11 cellular contexts compared by ENCODE assay signal in genomic region chr19:12794936-12795335, GRCh38. TPM values are rescaled to one million over a fixed set of nuclear protein-coding genes. Genes with fewer than 3 reads are reported as not detected.
DNase-seq lines count a peak whose midpoint lies in the region; ATAC-seq and TF ChIP-seq lines count a peak whose summit lies in the region.
"Had no signal": no experiment of that assay in that cellular context is flagged by ENCODE, and none has a peak within 500 bp of the region (broad histone marks: within the 10 kb centered on the region; RNA-seq: fewer than 3 reads in every experiment).

No MANE protein-coding gene starts in this region.

- no peaks in the 10 kb centered on the region for H3K27me3 Mint-ChIP-seq in activated CD8-positive, alpha-beta memory T cell treated with anti-CD3 and anti-CD28 coated beads, Interleukin-2, amount 10 ng/mL, durations not matched to agents 7 days and 5 days
- H3K27me3 Mint-ChIP-seq in activated T-cell treated with anti-CD3 and anti-CD28 coated beads, Interleukin-2, amount 50 U/mL, for 4 hours (ENCODE audit: low read depth): no peaks in the 10 kb centered on the region
- peaks cover 9% of the 10 kb centered on the region for H3K27me3 Mint-ChIP-seq in glutamatergic neuron (ENCODE audit: unreplicated experiment)

- no peaks in the 10 kb centered on the region for H3K9me3 Mint-ChIP-seq in activated CD8-positive, alpha-beta memory T cell treated with anti-CD3 and anti-CD28 coated beads, Interleukin-2, amount 10 ng/mL, durations not matched to agents 7 days and 5 days (ENCODE audit: low read depth)
- no peaks in the 10 kb centered on the region for H3K9me3 Mint-ChIP-seq in activated T-cell treated with anti-CD3 and anti-CD28 coated beads, Interleukin-2, amount 50 U/mL, for 4 hours
- H3K9me3 Mint-ChIP-seq in glutamatergic neuron (ENCODE audit: unreplicated experiment): peaks cover 20% of the 10 kb centered on the region

- intact Hi-C loops in stomach (cut with DNase I; ENCODE audit: low total_unique reads) (no loop called here), left colon (cut with DNase I, micrococcal nuclease) (loop anchor here in 1 of 2 donors (5.0 kb wide), 1 partner anchor 33 kb away; no protein-coding TSS in a partner anchor)

- DNase-seq in activated CD8-positive, alpha-beta memory T cell treated with anti-CD3 and anti-CD28 coated beads, Interleukin-2, amount 10 ng/mL, durations not matched to agents 7 days and 5 days: no peak
- no peak for DNase-seq in activated CD8-positive, alpha-beta memory T cell treated with anti-CD3 and anti-CD28 coated beads for 24 hours
- DNase-seq in activated T-cell treated with anti-CD3 and anti-CD28 coated beads, Interleukin-2, amount 50 U/mL, for 4 hours: no peak
- DNase-seq in glutamatergic neuron (no peak), stomach (no peak), left colon (no peak)
- DNase-seq: activated CD8-positive, alpha-beta memory T cell treated with anti-CD3 and anti-CD28 coated beads, Interleukin-2, amount 50 U/mL, for 48 hours; NCI-H2081 had no signal

- TF ChIP-seq CTCF in glutamatergic neuron (IDR thresholded peaks at IDR 0.05; ENCODE audit: partially characterized antibody, unreplicated experiment): no peak
- no peak for TF ChIP-seq CTCF in stomach (IDR thresholded peaks at IDR 0.05)

- H3K9me3 ChIP-seq in stomach: no peaks in the 10 kb centered on the region

- TF ChIP-seq POLR2A in stomach (IDR thresholded peaks at IDR 0.05): no peak

- peaks cover 26 to 47% (median 38%) of the 10 kb centered on the region in 4 donors for H3K4me1 ChIP-seq in stomach

- H3K36me3 ChIP-seq in stomach: peaks cover 11 to 31% (median 29%) of the 10 kb centered on the region in 4 donors

- 81 to 86% (median 83%) methylated on average over 9 of the region's 9 CpGs for WGBS in stomach, 5 donors

- H3K4me3 ChIP-seq in stomach: peak overlapping the region in 2 of 4 donors; percentile 89 to 93

- peak overlapping the region; percentile 82 for H3K27ac Mint-ChIP-seq in activated CD8-positive, alpha-beta memory T cell treated with anti-CD3 and anti-CD28 coated beads, Interleukin-2, amount 10 ng/mL, durations not matched to agents 7 days and 5 days
- H3K27ac Mint-ChIP-seq in glutamatergic neuron (ENCODE audit: unreplicated experiment): no peak overlapping the region

- CTCF ChIA-PET in activated CD8-positive, alpha-beta memory T cell treated with anti-CD3 and anti-CD28 coated beads, Interleukin-2, amount 10 ng/mL, durations not matched to agents 7 days and 5 days (lab: Charles Lee): interaction anchor here (0.7 to 18.0 kb wide), 6 partner anchors 9 to 358 kb away, joined by 3 to 1017 read pairs (median 3); partner anchors contain the start of genes GET3 and HOOK2

- H3K4me1 Mint-ChIP-seq in activated CD8-positive, alpha-beta memory T cell treated with anti-CD3 and anti-CD28 coated beads, Interleukin-2, amount 10 ng/mL, durations not matched to agents 7 days and 5 days: peaks cover 35% of the 10 kb centered on the region
- H3K4me1 Mint-ChIP-seq in activated T-cell treated with anti-CD3 and anti-CD28 coated beads, Interleukin-2, amount 50 U/mL, for 4 hours (ENCODE audit: low read depth): peaks cover 32% of the 10 kb centered on the region
- peaks cover 20% of the 10 kb centered on the region for H3K4me1 Mint-ChIP-seq in glutamatergic neuron (ENCODE audit: low read depth, unreplicated experiment)

- peaks cover 11% of the 10 kb centered on the region for H3K36me3 Mint-ChIP-seq in activated CD8-positive, alpha-beta memory T cell treated with anti-CD3 and anti-CD28 coated beads, Interleukin-2, amount 10 ng/mL, durations not matched to agents 7 days and 5 days
- H3K36me3 Mint-ChIP-seq in activated T-cell treated with anti-CD3 and anti-CD28 coated beads, Interleukin-2, amount 50 U/mL, for 4 hours (ENCODE audit: insufficient read depth): peaks cover 5% of the 10 kb centered on the region
- no peaks in the 10 kb centered on the region for H3K36me3 Mint-ChIP-seq in glutamatergic neuron (ENCODE audit: unreplicated experiment)

- no peak for TF ChIP-seq EP300 in stomach (IDR thresholded peaks at IDR 0.05)

- no peak for ATAC-seq in activated CD8-positive, alpha-beta memory T cell treated with anti-CD3 and anti-CD28 coated beads, Interleukin-2, amount 10 ng/mL, durations not matched to agents 7 days and 5 days
- no peak for ATAC-seq in activated T-cell treated with anti-CD3 and anti-CD28 coated beads, Interleukin-2, amount 50 U/mL, for 4 hours
- no peak for ATAC-seq in HG02759 (IDR thresholded peaks at IDR 0.05; ENCODE audit: unreplicated experiment)
- ATAC-seq in left colon: no peak
- ATAC-seq in GM18511 (IDR thresholded peaks at IDR 0.05; ENCODE audit: unreplicated experiment): no peak
- ATAC-seq: SK-N-SH treated with all-trans-retinoic acid at 6 μM for 48 hours had no signal

- H3K4me3 Mint-ChIP-seq in activated CD8-positive, alpha-beta memory T cell treated with anti-CD3 and anti-CD28 coated beads, Interleukin-2, amount 10 ng/mL, durations not matched to agents 7 days and 5 days: peak overlapping the region; percentile 64
- H3K4me3 Mint-ChIP-seq in activated T-cell treated with anti-CD3 and anti-CD28 coated beads, Interleukin-2, amount 50 U/mL, for 4 hours: peak overlapping the region; percentile 78
- H3K4me3 Mint-ChIP-seq in glutamatergic neuron (ENCODE audit: unreplicated experiment): peak overlapping the region; percentile 76

- no peaks in the 10 kb centered on the region for H3K27me3 ChIP-seq in stomach

- peak overlapping the region; percentile 59 to 100 (median 94) for H3K27ac ChIP-seq in stomach

RNA-seq across cellular contexts. Expression of gene JUNB, which starts 3.6 kb away (rescaled TPM):
- total RNA-seq in activated CD8-positive, alpha-beta memory T cell treated with anti-CD3 and anti-CD28 coated beads, Interleukin-2, amount 10 ng/mL, durations not matched to agents 7 days and 5 days: 100 to 1,000 TPM; 142 to 191 TPM
- 100 to 1,000 TPM; 261 to 295 (median 287) TPM for total RNA-seq in activated T-cell treated with anti-CD3 and anti-CD28 coated beads, Interleukin-2, amount 50 U/mL, for 4 hours
- total RNA-seq in glutamatergic neuron (ENCODE audit: unreplicated experiment) (24.9 TPM), stomach (100 to 1,000 TPM; 178 to 625 (median 336) TPM), left colon (100 to 1,000 TPM; 169 to 314 TPM)
- polyA plus RNA-seq in stomach: 100 to 1,000 TPM; 128 to 152 (median 136) TPM

RNA-seq across cellular contexts. Expression of gene PRDX2, which starts 6.7 kb away (rescaled TPM):
- 100 to 1,000 TPM; 168 to 218 TPM for total RNA-seq in activated CD8-positive, alpha-beta memory T cell treated with anti-CD3 and anti-CD28 coated beads, Interleukin-2, amount 10 ng/mL, durations not matched to agents 7 days and 5 days
- total RNA-seq in activated T-cell treated with anti-CD3 and anti-CD28 coated beads, Interleukin-2, amount 50 U/mL, for 4 hours: 100 to 1,000 TPM; 185 to 224 (median 211) TPM
- total RNA-seq in glutamatergic neuron (ENCODE audit: unreplicated experiment): 671 TPM
- total RNA-seq in stomach: 100 to 1,000 TPM; 118 to 284 (median 129) TPM
- 100 to 1,000 TPM; 213 to 257 (median 240) TPM for polyA plus RNA-seq in stomach
- total RNA-seq in left colon: 100 to 1,000 TPM; 249 to 298 TPM

RNA-seq across cellular contexts. Expression of gene THSD8, which starts 6.9 kb away (rescaled TPM):
- 10 to 100 TPM; 27.9 to 29.8 TPM for total RNA-seq in activated CD8-positive, alpha-beta memory T cell treated with anti-CD3 and anti-CD28 coated beads, Interleukin-2, amount 10 ng/mL, durations not matched to agents 7 days and 5 days
- total RNA-seq in activated T-cell treated with anti-CD3 and anti-CD28 coated beads, Interleukin-2, amount 50 U/mL, for 4 hours: 10 to 100 TPM; 10.3 to 18.8 (median 12.6) TPM
- total RNA-seq in glutamatergic neuron (ENCODE audit: unreplicated experiment) (14.4 TPM), stomach (not detected), left colon (1 to 10 TPM; 3.2 to 4.4 TPM)
- 1 to 10 TPM; 2.9 to 8.3 (median 5.1) TPM for polyA plus RNA-seq in stomach

RNA-seq across cellular contexts. Expression of gene RNASEH2A, which starts 11.4 kb away (rescaled TPM):
- 10 to 100 TPM; 53.4 to 58.8 TPM for total RNA-seq in activated CD8-positive, alpha-beta memory T cell treated with anti-CD3 and anti-CD28 coated beads, Interleukin-2, amount 10 ng/mL, durations not matched to agents 7 days and 5 days
- total RNA-seq in activated T-cell treated with anti-CD3 and anti-CD28 coated beads, Interleukin-2, amount 50 U/mL, for 4 hours: 10 to 100 TPM; 32.3 to 42.7 (median 39.1) TPM
- total RNA-seq in glutamatergic neuron (ENCODE audit: unreplicated experiment): 16.7 TPM
- total RNA-seq in stomach: 10 to 100 TPM in 2 of 5 donors, 1 to 10 TPM in 2, under 1 TPM in 1; 0.45 to 36.2 (median 6.2) TPM
- polyA plus RNA-seq in stomach: 10 to 100 TPM in 1 of 3 donors, 1 to 10 TPM in 2; 5.4 to 10.6 (median 6.4) TPM
- 10 to 100 TPM in 1 of 2 donors, 1 to 10 TPM in 1; 5.7 to 10.9 TPM for total RNA-seq in left colon

RNA-seq across cellular contexts. Expression of gene HOOK2, which starts 19.6 kb away (rescaled TPM):
- total RNA-seq in activated CD8-positive, alpha-beta memory T cell treated with anti-CD3 and anti-CD28 coated beads, Interleukin-2, amount 10 ng/mL, durations not matched to agents 7 days and 5 days: 10 to 100 TPM; 16.6 to 18.2 TPM
- total RNA-seq in activated T-cell treated with anti-CD3 and anti-CD28 coated beads, Interleukin-2, amount 50 U/mL, for 4 hours: 1 to 10 TPM; 5.9 to 8.4 (median 6.0) TPM
- total RNA-seq in glutamatergic neuron (ENCODE audit: unreplicated experiment) (40.1 TPM), stomach (100 to 1,000 TPM in 3 of 5 donors, 10 to 100 TPM in 2; 33.0 to 797 (median 303) TPM), left colon (10 to 100 TPM; 58.3 to 83.1 TPM)
- polyA plus RNA-seq in stomach: 10 to 100 TPM; 30.1 to 74.1 (median 66.7) TPM

Comparison
In these comparisons a context has a peak if more than half of its experiments do, and no peak if none do; other contexts are left out.
1. RNA of gene THSD8, which starts 6.9 kb away (total RNA-seq): 27.9 to 29.8 TPM in activated CD8-positive, alpha-beta memory T cell treated with anti-CD3 and anti-CD28 coated beads, Interleukin-2, amount 10 ng/mL, durations not matched to agents 7 days and 5 days, 14.4 TPM in glutamatergic neuron (single experiment), 10.3 to 18.8 TPM in activated T-cell treated with anti-CD3 and anti-CD28 coated beads, Interleukin-2, amount 50 U/mL, for 4 hours and 3.2 to 4.4 TPM in left colon; not detected in stomach; every median in the first group is over 4 times any median in the second.
2. Peak in every context shown above with its lines, with median percentiles within 50 percentile points of each other: H3K4me3 Mint-ChIP-seq.